In the genomic region with DNA sequence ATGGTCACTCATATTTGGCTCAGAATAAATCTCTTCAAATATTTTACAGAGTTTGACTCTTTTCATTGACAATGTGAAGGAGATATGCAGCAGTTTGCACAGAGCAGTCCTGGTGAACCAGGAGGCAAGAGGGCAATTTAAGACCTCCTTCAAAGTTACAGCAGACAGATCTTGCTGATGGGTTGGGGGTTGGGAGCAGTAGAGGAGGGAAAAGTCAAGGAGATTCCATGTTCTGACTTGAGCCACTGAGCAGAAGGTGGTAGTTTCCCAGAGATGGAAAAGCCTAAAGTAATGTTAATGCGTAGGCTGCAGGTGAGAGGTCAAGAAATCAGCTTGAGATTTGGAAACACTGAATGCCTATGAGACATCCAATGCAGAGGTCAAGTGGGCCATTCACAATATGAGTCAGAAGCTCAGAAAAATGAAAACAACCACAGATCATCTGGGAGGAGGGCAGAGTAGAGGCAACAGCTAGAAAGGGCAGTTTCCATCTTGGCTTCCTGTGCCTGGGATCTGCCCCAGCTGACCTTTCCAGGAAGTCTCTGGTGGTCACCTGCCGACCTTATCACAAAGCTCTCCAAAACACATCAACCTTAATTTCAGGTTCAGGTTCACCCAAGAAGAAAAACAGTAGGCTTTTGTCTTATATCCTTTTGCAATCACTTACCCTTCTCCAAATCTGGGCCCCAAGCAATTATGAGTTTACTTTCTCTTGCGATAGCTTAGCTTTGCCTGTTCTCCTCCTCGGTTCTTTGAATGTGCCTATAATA, we compare ENCODE assay signal across 1 cellular context.
TF ChIP-seq lines count a peak whose summit lies in the region.

No MANE protein-coding gene starts in this region.

TF ChIP-seq in HepG2, 621 proteins besides CTCF, POLR2A, EP300 and RAD21 (continues in another document):
- TF ChIP-seq CREM (IDR thresholded peaks at IDR 0.05), result peak; percentile 80
- TF ChIP-seq CREM (CRISPR knock-in tag; IDR thresholded peaks at IDR 0.05), result no peak
- TF ChIP-seq ZSCAN12 (CRISPR knock-in tag; IDR thresholded peaks at IDR 0.05), result no peak
- no peak for TF ChIP-seq CCAR2 (optimal IDR thresholded peaks at IDR 0.05; ENCODE audit: low read depth, low read length)
- TF ChIP-seq, protein P1, sequence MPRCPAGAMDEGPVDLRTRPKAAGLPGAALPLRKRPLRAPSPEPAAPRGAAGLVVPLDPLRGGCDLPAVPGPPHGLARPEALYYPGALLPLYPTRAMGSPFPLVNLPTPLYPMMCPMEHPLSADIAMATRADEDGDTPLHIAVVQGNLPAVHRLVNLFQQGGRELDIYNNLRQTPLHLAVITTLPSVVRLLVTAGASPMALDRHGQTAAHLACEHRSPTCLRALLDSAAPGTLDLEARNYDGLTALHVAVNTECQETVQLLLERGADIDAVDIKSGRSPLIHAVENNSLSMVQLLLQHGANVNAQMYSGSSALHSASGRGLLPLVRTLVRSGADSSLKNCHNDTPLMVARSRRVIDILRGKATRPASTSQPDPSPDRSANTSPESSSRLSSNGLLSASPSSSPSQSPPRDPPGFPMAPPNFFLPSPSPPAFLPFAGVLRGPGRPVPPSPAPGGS (CRISPR knock-in tag; IDR thresholded peaks at IDR 0.05), result no peak
- no peak for TF ChIP-seq NR3C1 (CRISPR knock-in tag; IDR thresholded peaks at IDR 0.05)
- no peak for TF ChIP-seq SYNCRIP (IDR thresholded peaks at IDR 0.05; ENCODE audit: insufficient read depth, low read depth, low read length)
- no peak for TF ChIP-seq SNAI1 (CRISPR knock-in tag; IDR thresholded peaks at IDR 0.05; ENCODE audit: borderline replicate concordance)
- peak; percentile 79 for TF ChIP-seq FOXA3 (CRISPR knock-in tag; IDR thresholded peaks at IDR 0.05)
- TF ChIP-seq MBNL3 (CRISPR knock-in tag; conservative IDR thresholded peaks at IDR 0.05), result no peak
- TF ChIP-seq KDM3A (CRISPR knock-in tag; IDR thresholded peaks at IDR 0.05; ENCODE audit: low read depth), result no peak
- no peak for TF ChIP-seq KMT2A (CRISPR knock-in tag; IDR thresholded peaks at IDR 0.05)
- TF ChIP-seq HES4 (CRISPR knock-in tag; IDR thresholded peaks at IDR 0.05; ENCODE audit: borderline replicate concordance), result no peak
- no peak for TF ChIP-seq ZNF780A (CRISPR knock-in tag; IDR thresholded peaks at IDR 0.05)
- TF ChIP-seq, protein P2, sequence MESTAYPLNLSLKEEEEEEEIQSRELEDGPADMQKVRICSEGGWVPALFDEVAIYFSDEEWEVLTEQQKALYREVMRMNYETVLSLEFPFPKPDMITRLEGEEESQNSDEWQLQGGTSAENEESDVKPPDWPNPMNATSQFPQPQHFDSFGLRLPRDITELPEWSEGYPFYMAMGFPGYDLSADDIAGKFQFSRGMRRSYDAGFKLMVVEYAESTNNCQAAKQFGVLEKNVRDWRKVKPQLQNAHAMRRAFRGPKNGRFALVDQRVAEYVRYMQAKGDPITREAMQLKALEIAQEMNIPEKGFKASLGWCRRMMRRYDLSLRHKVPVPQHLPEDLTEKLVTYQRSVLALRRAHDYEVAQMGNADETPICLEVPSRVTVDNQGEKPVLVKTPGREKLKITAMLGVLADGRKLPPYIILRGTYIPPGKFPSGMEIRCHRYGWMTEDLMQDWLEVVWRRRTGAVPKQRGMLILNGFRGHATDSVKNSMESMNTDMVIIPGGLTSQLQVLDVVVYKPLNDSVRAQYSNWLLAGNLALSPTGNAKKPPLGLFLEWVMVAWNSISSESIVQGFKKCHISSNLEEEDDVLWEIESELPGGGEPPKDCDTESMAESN (CRISPR knock-in tag; conservative IDR thresholded peaks at IDR 0.05), result no peak
- TF ChIP-seq ZNF713 (CRISPR knock-in tag; IDR thresholded peaks at IDR 0.05), result 0 out of 2 replicates have a peak, but pooled peaks have one; percentile 43
- TF ChIP-seq SCMH1 (CRISPR knock-in tag; IDR thresholded peaks at IDR 0.05; ENCODE audit: borderline replicate concordance), result no peak
- no peak for TF ChIP-seq ZNF790 (CRISPR knock-in tag; IDR thresholded peaks at IDR 0.05; ENCODE audit: borderline replicate concordance)
- TF ChIP-seq KAT2B (IDR thresholded peaks at IDR 0.05; ENCODE audit: borderline replicate concordance, low read depth, low read length), result no peak
- TF ChIP-seq CHD4 (IDR thresholded peaks at IDR 0.05; ENCODE audit: borderline replicate concordance, low read length), result no peak
- no peak for TF ChIP-seq ZNF766 (CRISPR knock-in tag; IDR thresholded peaks at IDR 0.05; ENCODE audit: borderline replicate concordance)
- TF ChIP-seq, protein P3, sequence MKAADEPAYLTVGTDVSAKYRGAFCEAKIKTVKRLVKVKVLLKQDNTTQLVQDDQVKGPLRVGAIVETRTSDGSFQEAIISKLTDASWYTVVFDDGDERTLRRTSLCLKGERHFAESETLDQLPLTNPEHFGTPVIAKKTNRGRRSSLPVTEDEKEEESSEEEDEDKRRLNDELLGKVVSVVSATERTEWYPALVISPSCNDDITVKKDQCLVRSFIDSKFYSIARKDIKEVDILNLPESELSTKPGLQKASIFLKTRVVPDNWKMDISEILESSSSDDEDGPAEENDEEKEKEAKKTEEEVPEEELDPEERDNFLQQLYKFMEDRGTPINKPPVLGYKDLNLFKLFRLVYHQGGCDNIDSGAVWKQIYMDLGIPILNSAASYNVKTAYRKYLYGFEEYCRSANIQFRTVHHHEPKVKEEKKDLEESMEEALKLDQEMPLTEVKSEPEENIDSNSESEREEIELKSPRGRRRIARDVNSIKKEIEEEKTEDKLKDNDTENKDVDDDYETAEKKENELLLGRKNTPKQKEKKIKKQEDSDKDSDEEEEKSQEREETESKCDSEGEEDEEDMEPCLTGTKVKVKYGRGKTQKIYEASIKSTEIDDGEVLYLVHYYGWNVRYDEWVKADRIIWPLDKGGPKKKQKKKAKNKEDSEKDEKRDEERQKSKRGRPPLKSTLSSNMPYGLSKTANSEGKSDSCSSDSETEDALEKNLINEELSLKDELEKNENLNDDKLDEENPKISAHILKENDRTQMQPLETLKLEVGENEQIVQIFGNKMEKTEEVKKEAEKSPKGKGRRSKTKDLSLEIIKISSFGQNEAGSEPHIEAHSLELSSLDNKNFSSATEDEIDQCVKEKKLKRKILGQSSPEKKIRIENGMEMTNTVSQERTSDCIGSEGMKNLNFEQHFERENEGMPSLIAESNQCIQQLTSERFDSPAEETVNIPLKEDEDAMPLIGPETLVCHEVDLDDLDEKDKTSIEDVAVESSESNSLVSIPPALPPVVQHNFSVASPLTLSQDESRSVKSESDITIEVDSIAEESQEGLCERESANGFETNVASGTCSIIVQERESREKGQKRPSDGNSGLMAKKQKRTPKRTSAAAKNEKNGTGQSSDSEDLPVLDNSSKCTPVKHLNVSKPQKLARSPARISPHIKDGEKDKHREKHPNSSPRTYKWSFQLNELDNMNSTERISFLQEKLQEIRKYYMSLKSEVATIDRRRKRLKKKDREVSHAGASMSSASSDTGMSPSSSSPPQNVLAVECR (CRISPR knock-in tag; IDR thresholded peaks at IDR 0.05; ENCODE audit: borderline replicate concordance), result peak; percentile 31; the same call in 1 of the 2 replicates
- TF ChIP-seq ZSCAN9 (CRISPR knock-in tag; IDR thresholded peaks at IDR 0.05; ENCODE audit: borderline replicate concordance), result 0 out of 2 replicates have a peak, but pooled peaks have one; percentile 85
- no peak for TF ChIP-seq PLRG1 (conservative IDR thresholded peaks at IDR 0.05)
- TF ChIP-seq AKAP8 (CRISPR knock-in tag; IDR thresholded peaks at IDR 0.05), result peak; percentile 29; the same call in 1 of the 2 replicates
- TF ChIP-seq, protein P4, sequence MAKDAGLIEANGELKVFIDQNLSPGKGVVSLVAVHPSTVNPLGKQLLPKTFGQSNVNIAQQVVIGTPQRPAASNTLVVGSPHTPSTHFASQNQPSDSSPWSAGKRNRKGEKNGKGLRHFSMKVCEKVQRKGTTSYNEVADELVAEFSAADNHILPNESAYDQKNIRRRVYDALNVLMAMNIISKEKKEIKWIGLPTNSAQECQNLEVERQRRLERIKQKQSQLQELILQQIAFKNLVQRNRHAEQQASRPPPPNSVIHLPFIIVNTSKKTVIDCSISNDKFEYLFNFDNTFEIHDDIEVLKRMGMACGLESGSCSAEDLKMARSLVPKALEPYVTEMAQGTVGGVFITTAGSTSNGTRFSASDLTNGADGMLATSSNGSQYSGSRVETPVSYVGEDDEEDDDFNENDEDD (CRISPR knock-in tag; IDR thresholded peaks at IDR 0.05; ENCODE audit: borderline replicate concordance), result no peak; the same call in 1 of the 2 replicates
- no peak for TF ChIP-seq ATAD3A (CRISPR knock-in tag; IDR thresholded peaks at IDR 0.05)
- TF ChIP-seq KMT2B (CRISPR knock-in tag; IDR thresholded peaks at IDR 0.05), result peak; percentile 69
- TF ChIP-seq, protein P5, sequence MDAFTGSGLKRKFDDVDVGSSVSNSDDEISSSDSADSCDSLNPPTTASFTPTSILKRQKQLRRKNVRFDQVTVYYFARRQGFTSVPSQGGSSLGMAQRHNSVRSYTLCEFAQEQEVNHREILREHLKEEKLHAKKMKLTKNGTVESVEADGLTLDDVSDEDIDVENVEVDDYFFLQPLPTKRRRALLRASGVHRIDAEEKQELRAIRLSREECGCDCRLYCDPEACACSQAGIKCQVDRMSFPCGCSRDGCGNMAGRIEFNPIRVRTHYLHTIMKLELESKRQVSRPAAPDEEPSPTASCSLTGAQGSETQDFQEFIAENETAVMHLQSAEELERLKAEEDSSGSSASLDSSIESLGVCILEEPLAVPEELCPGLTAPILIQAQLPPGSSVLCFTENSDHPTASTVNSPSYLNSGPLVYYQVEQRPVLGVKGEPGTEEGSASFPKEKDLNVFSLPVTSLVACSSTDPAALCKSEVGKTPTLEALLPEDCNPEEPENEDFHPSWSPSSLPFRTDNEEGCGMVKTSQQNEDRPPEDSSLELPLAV (CRISPR knock-in tag; conservative IDR thresholded peaks at IDR 0.05; ENCODE audit: low read depth), result no peak
- TF ChIP-seq, protein P6, sequence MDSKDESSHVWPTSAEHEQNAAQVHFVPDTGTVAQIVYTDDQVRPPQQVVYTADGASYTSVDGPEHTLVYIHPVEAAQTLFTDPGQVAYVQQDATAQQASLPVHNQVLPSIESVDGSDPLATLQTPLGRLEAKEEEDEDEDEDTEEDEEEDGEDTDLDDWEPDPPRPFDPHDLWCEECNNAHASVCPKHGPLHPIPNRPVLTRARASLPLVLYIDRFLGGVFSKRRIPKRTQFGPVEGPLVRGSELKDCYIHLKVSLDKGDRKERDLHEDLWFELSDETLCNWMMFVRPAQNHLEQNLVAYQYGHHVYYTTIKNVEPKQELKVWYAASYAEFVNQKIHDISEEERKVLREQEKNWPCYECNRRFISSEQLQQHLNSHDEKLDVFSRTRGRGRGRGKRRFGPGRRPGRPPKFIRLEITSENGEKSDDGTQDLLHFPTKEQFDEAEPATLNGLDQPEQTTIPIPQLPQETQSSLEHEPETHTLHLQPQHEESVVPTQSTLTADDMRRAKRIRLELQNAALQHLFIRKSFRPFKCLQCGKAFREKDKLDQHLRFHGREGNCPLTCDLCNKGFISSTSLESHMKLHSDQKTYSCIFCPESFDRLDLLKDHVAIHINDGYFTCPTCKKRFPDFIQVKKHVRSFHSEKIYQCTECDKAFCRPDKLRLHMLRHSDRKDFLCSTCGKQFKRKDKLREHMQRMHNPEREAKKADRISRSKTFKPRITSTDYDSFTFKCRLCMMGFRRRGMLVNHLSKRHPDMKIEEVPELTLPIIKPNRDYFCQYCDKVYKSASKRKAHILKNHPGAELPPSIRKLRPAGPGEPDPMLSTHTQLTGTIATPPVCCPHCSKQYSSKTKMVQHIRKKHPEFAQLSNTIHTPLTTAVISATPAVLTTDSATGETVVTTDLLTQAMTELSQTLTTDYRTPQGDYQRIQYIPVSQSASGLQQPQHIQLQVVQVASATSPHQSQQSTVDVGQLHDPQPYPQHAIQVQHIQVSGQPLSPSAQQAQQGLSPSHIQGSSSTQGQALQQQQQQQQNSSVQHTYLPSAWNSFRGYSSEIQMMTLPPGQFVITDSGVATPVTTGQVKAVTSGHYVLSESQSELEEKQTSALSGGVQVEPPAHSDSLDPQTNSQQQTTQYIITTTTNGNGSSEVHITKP (CRISPR knock-in tag; IDR thresholded peaks at IDR 0.05; ENCODE audit: low read depth), result no peak
- TF ChIP-seq FOXK1 (CRISPR knock-in tag; IDR thresholded peaks at IDR 0.05; ENCODE audit: borderline replicate concordance, low read depth), result peak; percentile 89; the same call in 1 of the 2 replicates
- no peak for TF ChIP-seq ZNF569 (CRISPR knock-in tag; IDR thresholded peaks at IDR 0.05; ENCODE audit: borderline replicate concordance)
- no peak for TF ChIP-seq RBM39 (IDR thresholded peaks at IDR 0.05; ENCODE audit: low read depth, low read length, poor library complexity, severe bottlenecking)
- TF ChIP-seq ZNF232 (CRISPR knock-in tag; IDR thresholded peaks at IDR 0.05; ENCODE audit: borderline replicate concordance), result no peak
- TF ChIP-seq ZNF230 (CRISPR knock-in tag; IDR thresholded peaks at IDR 0.05), result no peak
- no peak; the same call in 1 of the 2 replicates for TF ChIP-seq ZFP37 (CRISPR knock-in tag; IDR thresholded peaks at IDR 0.05; ENCODE audit: borderline replicate concordance)
- TF ChIP-seq, protein P7, sequence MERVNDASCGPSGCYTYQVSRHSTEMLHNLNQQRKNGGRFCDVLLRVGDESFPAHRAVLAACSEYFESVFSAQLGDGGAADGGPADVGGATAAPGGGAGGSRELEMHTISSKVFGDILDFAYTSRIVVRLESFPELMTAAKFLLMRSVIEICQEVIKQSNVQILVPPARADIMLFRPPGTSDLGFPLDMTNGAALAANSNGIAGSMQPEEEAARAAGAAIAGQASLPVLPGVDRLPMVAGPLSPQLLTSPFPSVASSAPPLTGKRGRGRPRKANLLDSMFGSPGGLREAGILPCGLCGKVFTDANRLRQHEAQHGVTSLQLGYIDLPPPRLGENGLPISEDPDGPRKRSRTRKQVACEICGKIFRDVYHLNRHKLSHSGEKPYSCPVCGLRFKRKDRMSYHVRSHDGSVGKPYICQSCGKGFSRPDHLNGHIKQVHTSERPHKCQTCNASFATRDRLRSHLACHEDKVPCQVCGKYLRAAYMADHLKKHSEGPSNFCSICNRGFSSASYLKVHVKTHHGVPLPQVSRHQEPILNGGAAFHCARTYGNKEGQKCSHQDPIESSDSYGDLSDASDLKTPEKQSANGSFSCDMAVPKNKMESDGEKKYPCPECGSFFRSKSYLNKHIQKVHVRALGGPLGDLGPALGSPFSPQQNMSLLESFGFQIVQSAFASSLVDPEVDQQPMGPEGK (CRISPR knock-in tag; IDR thresholded peaks at IDR 0.05), result peak; percentile 73
- no peak for TF ChIP-seq ZNF24 (IDR thresholded peaks at IDR 0.05)
- peak; percentile 81; the same call in 1 of the 2 replicates for TF ChIP-seq ZNF761 (CRISPR knock-in tag; conservative IDR thresholded peaks at IDR 0.05)
- no peak for TF ChIP-seq TEAD2 (CRISPR knock-in tag; IDR thresholded peaks at IDR 0.05)
- no peak for TF ChIP-seq ZNF234 (CRISPR knock-in tag; conservative IDR thresholded peaks at IDR 0.05)
- no peak for TF ChIP-seq TOPORS (CRISPR knock-in tag; IDR thresholded peaks at IDR 0.05)
- TF ChIP-seq SMC3 (IDR thresholded peaks at IDR 0.05; ENCODE audit: low read length), result 0 out of 2 replicates have a peak, but pooled peaks have one; percentile 18
- TF ChIP-seq, protein P8, sequence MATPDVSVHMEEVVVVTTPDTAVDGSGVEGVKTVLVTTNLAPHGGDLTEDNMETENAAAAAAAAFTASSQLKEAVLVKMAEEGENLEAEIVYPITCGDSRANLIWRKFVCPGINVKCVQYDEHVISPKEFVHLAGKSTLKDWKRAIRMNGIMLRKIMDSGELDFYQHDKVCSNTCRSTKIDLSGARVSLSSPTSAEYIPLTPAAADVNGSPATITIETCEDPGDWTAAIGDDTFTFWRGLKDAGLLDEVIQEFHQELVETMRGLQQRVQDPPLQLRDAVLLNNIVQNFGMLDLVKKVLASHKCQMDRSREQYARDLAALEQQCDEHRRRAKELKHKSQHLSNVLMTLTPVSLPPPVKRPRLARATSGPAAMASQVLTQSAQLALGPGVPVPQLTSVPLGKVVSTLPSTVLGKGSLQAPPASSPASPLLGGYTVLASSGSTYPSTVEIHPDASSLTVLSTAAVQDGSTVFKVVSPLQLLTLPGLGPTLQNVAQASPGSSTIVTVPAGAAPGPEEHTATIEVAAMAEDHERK (CRISPR knock-in tag; IDR thresholded peaks at IDR 0.05; ENCODE audit: low read depth), result no peak
